In genomic region chr1:202860744-202861419, GRCh38 we compare ENCODE assay signal across 8 cellular contexts. TPM values are rescaled to one million over a fixed set of nuclear protein-coding genes. Genes with fewer than 3 reads are reported as not detected.
DNase-seq lines count a peak whose midpoint lies in the region; ATAC-seq, FAIRE-seq and TF ChIP-seq lines count a peak whose summit lies in the region.

No MANE protein-coding gene starts in this region.

- H3K4me2 ChIP-seq in neuronal stem cell (ENCODE audit: insufficient read depth, low read length, poor library complexity, severe bottlenecking) = peak overlapping the region; percentile 61

- H4K8ac ChIP-seq in neuronal stem cell (ENCODE audit: low read depth, low read length) = no peak overlapping the region

- H3K18ac ChIP-seq in neuronal stem cell (ENCODE audit: low read length) = peak overlapping the region; percentile 97

- peak overlapping the region; percentile 80 for H3K4me3 Mint-ChIP-seq in activated T-cell treated with anti-CD3 and anti-CD28 coated beads, Interleukin-2, amount 50 U/mL, for 24 hours

- no peaks in the 10 kb centered on the region for H3K9me3 Mint-ChIP-seq in activated T-cell treated with anti-CD3 and anti-CD28 coated beads, Interleukin-2, amount 50 U/mL, for 24 hours

- WGBS in neuronal stem cell (ENCODE audit: extremely low coverage in 2 of 2, insufficient read length in 2 of 2, insufficient replicate concordance in 1 of 2), 2 donors = no CpG with 5 or more reads among the region's 50 CpGs

- peak overlapping the region; percentile 87 for H2AFZ ChIP-seq in neuronal stem cell (ENCODE audit: low read length)

- H3K79me1 ChIP-seq in neuronal stem cell (ENCODE audit: low read depth, low read length) = peaks cover 10% of the 10 kb centered on the region

- DNase-seq in DMS 273 (lab: John Stamatoyannopoulos, UW; ENCODE audit: unreplicated experiment) = peak; percentile 77
- DNase-seq in HFF-Myc (ENCODE audit: extremely low read depth, low read depth) = no peak
- DNase-seq in NCI-H2171 treated with DMSO at 0.1 percent for 48 hours (lab: John Stamatoyannopoulos, UW) = peak; percentile 44
- DNase-seq in activated T-cell treated with anti-CD3 and anti-CD28 coated beads, Interleukin-2, amount 50 U/mL, for 24 hours = peak; percentile 50
- peak in 1 of 2 donors; percentile 70 for DNase-seq in foreskin keratinocyte
- DNase-seq in neuronal stem cell (ENCODE audit: low spot score) = peak; percentile 73
- peak; percentile 61 for DNase-seq in urothelium cell line (ENCODE audit: low spot score)

- H3K36me3 Mint-ChIP-seq in activated T-cell treated with anti-CD3 and anti-CD28 coated beads, Interleukin-2, amount 50 U/mL, for 24 hours (ENCODE audit: low read depth) = no peaks in the 10 kb centered on the region

- no peak overlapping the region for H2BK15ac ChIP-seq in neuronal stem cell (ENCODE audit: low read length)

- peak overlapping the region; percentile 51 for H2AK5ac ChIP-seq in neuronal stem cell (ENCODE audit: low read depth, low read length)

- peaks cover 15% of the 10 kb centered on the region for H3K4me1 Mint-ChIP-seq in activated T-cell treated with anti-CD3 and anti-CD28 coated beads, Interleukin-2, amount 50 U/mL, for 24 hours (ENCODE audit: low read depth)

- peak overlapping the region; percentile 98 for H3K9ac ChIP-seq in neuronal stem cell (ENCODE audit: low read depth, low read length, poor library complexity)

- no peak overlapping the region for H2BK12ac ChIP-seq in neuronal stem cell (ENCODE audit: low read length)

- peaks cover 23 to 31% of the 10 kb centered on the region in 2 donors for H3K36me3 ChIP-seq in neuronal stem cell (replicated peaks in 1 of 2; ENCODE audit: control insufficient read depth in 2 of 2, insufficient read depth in 2 of 2, low read length in 2 of 2)

- TF ChIP-seq CTCF in HFF-Myc (IDR thresholded peaks at IDR 0.05; ENCODE audit: low read depth, low read length, missing control alignments) (no peak), foreskin keratinocyte (conservative IDR thresholded peaks at IDR 0.05) (no peak)

- H3K23ac ChIP-seq in neuronal stem cell (ENCODE audit: low read depth, low read length, poor library complexity) = peak overlapping the region; percentile 69

- peak; percentile 67 for ATAC-seq in foreskin keratinocyte
- ATAC-seq in GM18861 (IDR thresholded peaks at IDR 0.05; ENCODE audit: unreplicated experiment) = no peak

- no peak overlapping the region for H3K27ac Mint-ChIP-seq in activated T-cell treated with anti-CD3 and anti-CD28 coated beads, Interleukin-2, amount 50 U/mL, for 24 hours

- peaks cover 61% of the 10 kb centered on the region for H3K27me3 Mint-ChIP-seq in activated T-cell treated with anti-CD3 and anti-CD28 coated beads, Interleukin-2, amount 50 U/mL, for 24 hours

- H3K27me3 ChIP-seq in foreskin keratinocyte (peaks cover 49% of the 10 kb centered on the region), neuronal stem cell (ENCODE audit: control insufficient read depth in 3 of 3, insufficient read depth in 3 of 3, low read depth in 1 of 3, low read length in 3 of 3) (no peaks in the 10 kb centered on the region)

- peak overlapping the region; percentile 39 for H3K4ac ChIP-seq in neuronal stem cell (ENCODE audit: low read length)

- H3K9me3 ChIP-seq in neuronal stem cell (replicated peaks in 1 of 2; ENCODE audit: control insufficient read depth in 2 of 2, insufficient read depth in 1 of 2, low read depth in 1 of 2, low read length in 2 of 2) = no peaks in the 10 kb centered on the region

- H3K27ac ChIP-seq in foreskin keratinocyte (no peak overlapping the region), neuronal stem cell (replicated peaks; ENCODE audit: low read length) (peak overlapping the region; percentile 91)

- peak overlapping the region; percentile 7 for H4K91ac ChIP-seq in neuronal stem cell (ENCODE audit: low read depth, low read length, poor library complexity)

- H2BK120ac ChIP-seq in neuronal stem cell (ENCODE audit: low read depth, low read length) = no peak overlapping the region

- H2BK5ac ChIP-seq in neuronal stem cell (ENCODE audit: low read length) = peak overlapping the region; percentile 72

- H3K4me1 ChIP-seq in foreskin keratinocyte (no peaks in the 10 kb centered on the region), neuronal stem cell (ENCODE audit: control insufficient read depth in 2 of 2, insufficient read depth in 1 of 2, low read depth in 1 of 2, low read length in 2 of 2) (peaks cover 0 to 3% of the 10 kb centered on the region in 2 donors)

- H3K4me3 ChIP-seq in HFF-Myc (replicated peaks; ENCODE audit: low read depth, low read length) (peak overlapping the region; percentile 63), neuronal stem cell (ENCODE audit: low read length in 2 of 2) (peak overlapping the region; percentile 72 to 93)

- FAIRE-seq in urothelium cell line (lab: Jason Lieb, UNC) = no peak

- peak overlapping the region; percentile 87 for H3K14ac ChIP-seq in neuronal stem cell (ENCODE audit: low read length)

RNA-seq across cellular contexts. Expression of gene RABIF, which starts 28.1 kb away (rescaled TPM):
- total RNA-seq in foreskin keratinocyte = 9.4 and 9.6 TPM in 2 replicates
- polyA plus RNA-seq in foreskin keratinocyte = 11.1 and 11.3 TPM in 2 replicates
- polyA plus RNA-seq in neuronal stem cell (2013, experiment 1 of 2) = 7.9 TPM
- polyA plus RNA-seq in neuronal stem cell (2013, experiment 2 of 2) = 7.9 TPM

RNA-seq across cellular contexts. Expression of gene PCAT6, which starts 50.1 kb away (rescaled TPM):
- total RNA-seq in foreskin keratinocyte = 0.67 and 1.5 TPM in 2 replicates
- 2.0 and 3.1 TPM in 2 replicates for polyA plus RNA-seq in foreskin keratinocyte
- 27.6 TPM for polyA plus RNA-seq in neuronal stem cell (2013, experiment 1 of 2)
- polyA plus RNA-seq in neuronal stem cell (2013, experiment 2 of 2) = 27.7 TPM

RNA-seq across cellular contexts. Expression of gene KDM5B, which starts 52.7 kb away (rescaled TPM):
- total RNA-seq in foreskin keratinocyte = 47.9 and 57.2 TPM in 2 replicates
- polyA plus RNA-seq in foreskin keratinocyte = 18.1 and 18.8 TPM in 2 replicates
- polyA plus RNA-seq in neuronal stem cell (2013, experiment 1 of 2) = 59.9 TPM
- 60.7 TPM for polyA plus RNA-seq in neuronal stem cell (2013, experiment 2 of 2)
